ENCODE assay signal across 8 cellular contexts in genomic region chr19:35267818-35268545, GRCh38. TPM values are rescaled to one million over a fixed set of nuclear protein-coding genes. Genes with fewer than 3 reads are reported as not detected.
A peak's percentile ranks its signal among the peaks of the same experiment; 100 is the strongest.
DNase-seq lines count a peak whose midpoint lies in the region; ATAC-seq, FAIRE-seq and TF ChIP-seq lines count a peak whose summit lies in the region.

No MANE protein-coding gene starts in this region.

- under 1% methylated on average over 47 of the region's 105 CpGs for WGBS in A549 (ENCODE audit: missing lambda C conversion rate)
- under 1% methylated on average over 40 of the region's 105 CpGs for WGBS in mesenchymal stem cell

- H2BK120ac ChIP-seq in mesenchymal stem cell (ENCODE audit: low read depth, low read length) = peak overlapping the region; percentile 86

- H3K36me3 ChIP-seq in mesenchymal stem cell (ENCODE audit: control insufficient read depth in 1 of 2, insufficient read depth in 2 of 2, low read depth in 1 of 2, low read length in 2 of 2) = peaks cover 35 to 44% of the 10 kb centered on the region in 2 experiments

- ATAC-seq in A549 = peak; percentile 35 to 70
- peak; percentile 47 for ATAC-seq in HG03159 (IDR thresholded peaks at IDR 0.05; ENCODE audit: unreplicated experiment)
- ATAC-seq in effector memory CD8-positive, alpha-beta T cell (replicated peaks) = peak; percentile 63

- TF ChIP-seq EP300 in A549 (IDR thresholded peaks at IDR 0.05) = no peak

- DNase-seq in A549 (ENCODE audit: low read depth in 1 of 2, low spot score in 1 of 2) = peak; percentile 87 to 99
- peak; percentile 92 for DNase-seq in GM18507 (ENCODE audit: extremely low spot score, insufficient read length, low read depth)
- DNase-seq in NCI-H774 (lab: John Stamatoyannopoulos, UW) = peak; percentile 69
- peak; percentile 44 to 48 for DNase-seq in activated CD8-positive, alpha-beta memory T cell treated with anti-CD3 and anti-CD28 coated beads for 4 hours (ENCODE audit: low read depth in 2 of 2)
- peak; percentile 62 to 72 (median 66) for DNase-seq in effector memory CD8-positive, alpha-beta T cell
- DNase-seq in mesenchymal stem cell = peak; percentile 63
- peak; percentile 28 for DNase-seq in stimulated activated CD8-positive, alpha-beta memory T cell treated with anti-CD3 and anti-CD28 coated beads, Interleukin-15, amount 100 ng/mL, for 1 hour (ENCODE audit: low read depth)

- H3K4me1 ChIP-seq in A549 (peaks cover 14% of the 10 kb centered on the region), mesenchymal stem cell (ENCODE audit: control insufficient read depth, insufficient read depth, low read depth, low read length) (peaks cover 29% of the 10 kb centered on the region)

- H3K23ac ChIP-seq in mesenchymal stem cell (ENCODE audit: low read length in 2 of 2) = peak overlapping the region; percentile 0 to 97

- H3K27me3 Mint-ChIP-seq in effector memory CD8-positive, alpha-beta T cell = no peaks in the 10 kb centered on the region

- POLR2A ChIA-PET in A549 (lab: Yijun Ruan, JAX) = interaction anchor here (0.5 to 1.0 kb wide), 4 partner anchors 36 to 380 kb away, joined by 3 to 8 read pairs (median 4); partner anchors contain the start of gene COX6B1

- peak overlapping the region in 1 of 2 experiments; percentile 24 for H2BK12ac ChIP-seq in mesenchymal stem cell (ENCODE audit: low read length in 2 of 2)

- H3K4me3 ChIP-seq in A549 (peak overlapping the region; percentile 81), mesenchymal stem cell (ENCODE audit: insufficient read depth in 1 of 2, low read depth in 1 of 2, low read length in 2 of 2) (peak overlapping the region; percentile 88 to 90)

- TF ChIP-seq RAD21 in A549 (conservative IDR thresholded peaks at IDR 0.05 in 1 of 2, IDR thresholded peaks at IDR 0.05 in 1 of 2) = no peak

- H3K79me1 ChIP-seq in mesenchymal stem cell (replicated peaks; ENCODE audit: low read length, poor library complexity, severe bottlenecking) = peaks cover 37% of the 10 kb centered on the region

- peaks cover 23 to 34% of the 10 kb centered on the region in 2 donors for H3K4me1 Mint-ChIP-seq in effector memory CD8-positive, alpha-beta T cell (ENCODE audit: low read depth in 2 of 2)

- peak overlapping the region; percentile 93 for H3K4me2 ChIP-seq in A549
- peak overlapping the region; percentile 96 for H3K4me2 ChIP-seq in mesenchymal stem cell (ENCODE audit: low read length, poor library complexity, severe bottlenecking)

- H3K18ac ChIP-seq in mesenchymal stem cell (ENCODE audit: low read depth in 1 of 2, low read length in 2 of 2) = peak overlapping the region; percentile 71 to 89

- peak overlapping the region; percentile 74 for H4K91ac ChIP-seq in mesenchymal stem cell (ENCODE audit: low read length)

- CTCF ChIA-PET in A549 (lab: Yijun Ruan, JAX) = interaction anchor here (0.5 to 5.6 kb wide), 6 partner anchors 11 to 661 kb away, joined by 3 to 97 read pairs (median 4); partner anchors contain the start of genes FXYD7 and HAMP

- peak overlapping the region; percentile 89 for H3K9ac ChIP-seq in mesenchymal stem cell (ENCODE audit: low read length)

- FAIRE-seq in A549 (lab: Jason Lieb, UNC) = no peak
- FAIRE-seq in GM18507 (lab: Jason Lieb, UNC) = peak; percentile 71

- H3K36me3 Mint-ChIP-seq in effector memory CD8-positive, alpha-beta T cell (ENCODE audit: insufficient read depth) = peaks cover 53% of the 10 kb centered on the region

- no peak overlapping the region for H2AFZ ChIP-seq in mesenchymal stem cell (ENCODE audit: low read depth, low read length)

- H3K27ac ChIP-seq in A549 (peak overlapping the region; percentile 97 to 99), mesenchymal stem cell (ENCODE audit: low read length, poor library complexity, severe bottlenecking) (peak overlapping the region; percentile 77)

- peak overlapping the region in 1 of 2 experiments; percentile 93 for H3K14ac ChIP-seq in mesenchymal stem cell (ENCODE audit: low read length in 2 of 2)

- no peak overlapping the region for H2AK5ac ChIP-seq in mesenchymal stem cell (ENCODE audit: low read length, severe bottlenecking)

- no peak overlapping the region for H2BK15ac ChIP-seq in mesenchymal stem cell (ENCODE audit: low read depth, poor library complexity, severe bottlenecking)

- no peaks in the 10 kb centered on the region for H3K9me3 Mint-ChIP-seq in effector memory CD8-positive, alpha-beta T cell

- TF ChIP-seq CTCF in A549 (IDR thresholded peaks at IDR 0.05) = no peak

- H3K9me3 ChIP-seq in A549 = no peaks in the 10 kb centered on the region
- H3K9me3 ChIP-seq in mesenchymal stem cell (ENCODE audit: control insufficient read depth, low read length) = no peaks in the 10 kb centered on the region

- peak overlapping the region; percentile 96 to 97 for H3K27ac Mint-ChIP-seq in effector memory CD8-positive, alpha-beta T cell

- no peaks in the 10 kb centered on the region for H3K27me3 ChIP-seq in mesenchymal stem cell (ENCODE audit: control insufficient read depth in 1 of 2, insufficient read depth in 1 of 2, low read length in 2 of 2)

- peak overlapping the region; percentile 96 for H2BK5ac ChIP-seq in mesenchymal stem cell (ENCODE audit: low read depth, low read length, poor library complexity, severe bottlenecking)

- H3K4me3 Mint-ChIP-seq in effector memory CD8-positive, alpha-beta T cell = peak overlapping the region; percentile 88 to 90

- peak; percentile 70 for TF ChIP-seq POLR2A in A549 (IDR thresholded peaks at IDR 0.05; ENCODE audit: low read length)

- H4K8ac ChIP-seq in mesenchymal stem cell (ENCODE audit: low read length) = peak overlapping the region; percentile 88

- peak overlapping the region; percentile 99 for H3K4ac ChIP-seq in mesenchymal stem cell (ENCODE audit: low read depth in 1 of 2, low read length in 2 of 2)

TF ChIP-seq in A549, 52 proteins besides CTCF, POLR2A, EP300 and RAD21 (continues in another document):
- no peak for TF ChIP-seq NFE2L2 (conservative IDR thresholded peaks at IDR 0.05; ENCODE audit: low read length)
- no peak for TF ChIP-seq HDAC2 (IDR thresholded peaks at IDR 0.05)
- no peak for TF ChIP-seq CBX8 (IDR thresholded peaks at IDR 0.05)
- TF ChIP-seq ZFP36 (IDR thresholded peaks at IDR 0.05; ENCODE audit: borderline replicate concordance, partially characterized antibody) = no peak
- no peak for TF ChIP-seq ZC3H11A (IDR thresholded peaks at IDR 0.05)
- no peak for TF ChIP-seq MAZ (IDR thresholded peaks at IDR 0.05; ENCODE audit: borderline replicate concordance, low read depth, low read length)
- no peak for TF ChIP-seq KDM1A (IDR thresholded peaks at IDR 0.05; ENCODE audit: low read depth)
- no peak for TF ChIP-seq CHD2 (IDR thresholded peaks at IDR 0.05; ENCODE audit: low read length, partially characterized antibody)
- TF ChIP-seq JUN (IDR thresholded peaks at IDR 0.05) = peak; percentile 83 to 93
- peak; percentile 79; the same call in 1 of the 2 replicates for TF ChIP-seq PHF8 (IDR thresholded peaks at IDR 0.05; ENCODE audit: borderline replicate concordance, low read depth)

RNA-seq across cellular contexts. Expression of gene USF2, which starts 0.8 kb away (rescaled TPM):
- polyA plus RNA-seq in A549 (2011; rRNA removed) (91.8 and 118 TPM in 2 replicates), A549 (2017; fragmentation: RNase III; extraction: RNeasy Plus Mini Kit Qiagen cat#74134 plus additional on column Dnase treatment) (124 to 141 TPM (median 141 TPM) in 3 replicates)
- polyA plus RNA-seq in A549 (2012; cell fraction: cytosol; rRNA removed) = 228 and 240 TPM in 2 replicates
- 225 and 296 TPM in 2 replicates for polyA plus RNA-seq in A549 (2012; cell fraction: nucleus; rRNA removed)
- polyA minus RNA-seq in A549 (2011; rRNA and poly(A)+ RNA removed) = 85.3 and 97.1 TPM in 2 replicates
- 83.8 TPM for polyA plus RNA-seq in mesenchymal stem cell (2013, experiment 1 of 2)
- 83.3 TPM for polyA plus RNA-seq in mesenchymal stem cell (2013, experiment 2 of 2)

RNA-seq across cellular contexts. Expression of gene HAMP, which starts 14.3 kb away (rescaled TPM):
- polyA plus RNA-seq in A549 (2011; rRNA removed) (not detected in 2 replicates), A549 (2017; fragmentation: RNase III; extraction: RNeasy Plus Mini Kit Qiagen cat#74134 plus additional on column Dnase treatment) (0.03 TPM in 1 of 3 replicates, not detected in the others)
- polyA plus RNA-seq in A549 (2012; cell fraction: cytosol; rRNA removed) = not detected in 2 replicates
- 0.22 TPM in 2 replicates for polyA plus RNA-seq in A549 (2012; cell fraction: nucleus; rRNA removed)
- not detected in 2 replicates for polyA minus RNA-seq in A549 (2011; rRNA and poly(A)+ RNA removed)
- not detected for polyA plus RNA-seq in mesenchymal stem cell (2013, experiment 1 of 2)
- not detected for polyA plus RNA-seq in mesenchymal stem cell (2013, experiment 2 of 2)

RNA-seq across cellular contexts. Expression of gene LSR, which starts 19.2 kb away (rescaled TPM):
- polyA plus RNA-seq in A549 (2011; rRNA removed) (2.1 and 2.5 TPM in 2 replicates), A549 (2017; fragmentation: RNase III; extraction: RNeasy Plus Mini Kit Qiagen cat#74134 plus additional on column Dnase treatment) (3.6 to 4.7 TPM (median 4.4 TPM) in 3 replicates)
- 2.9 and 3.8 TPM in 2 replicates for polyA plus RNA-seq in A549 (2012; cell fraction: cytosol; rRNA removed)
- polyA plus RNA-seq in A549 (2012; cell fraction: nucleus; rRNA removed) = 2.6 and 5.1 TPM in 2 replicates
- polyA minus RNA-seq in A549 (2011; rRNA and poly(A)+ RNA removed) = 7.4 and 9.1 TPM in 2 replicates
- polyA plus RNA-seq in mesenchymal stem cell (2013, experiment 1 of 2) = 0.52 TPM
- 0.53 TPM for polyA plus RNA-seq in mesenchymal stem cell (2013, experiment 2 of 2)

RNA-seq across cellular contexts. Expression of gene MAG, which starts 24.0 kb away (rescaled TPM):
- polyA plus RNA-seq in A549 (2011; rRNA removed) (not detected in 2 replicates), A549 (2017; fragmentation: RNase III; extraction: RNeasy Plus Mini Kit Qiagen cat#74134 plus additional on column Dnase treatment) (not detected in 3 replicates)
- not detected in 2 replicates for polyA plus RNA-seq in A549 (2012; cell fraction: cytosol; rRNA removed)
- not detected in 2 replicates for polyA plus RNA-seq in A549 (2012; cell fraction: nucleus; rRNA removed)
- not detected in 2 replicates for polyA minus RNA-seq in A549 (2011; rRNA and poly(A)+ RNA removed)
- polyA plus RNA-seq in mesenchymal stem cell (2013, experiment 1 of 2) = not detected
- not detected for polyA plus RNA-seq in mesenchymal stem cell (2013, experiment 2 of 2)

RNA-seq across cellular contexts. Expression of gene FAM187B, which starts 39.4 kb away (rescaled TPM):
- not detected in 2 replicates for polyA plus RNA-seq in A549 (2011; rRNA removed)
- polyA plus RNA-seq in A549 (2012; cell fraction: cytosol; rRNA removed) = not detected in 2 replicates
- not detected in 2 replicates for polyA plus RNA-seq in A549 (2012; cell fraction: nucleus; rRNA removed)
- polyA plus RNA-seq in A549 (2017; fragmentation: RNase III; extraction: RNeasy Plus Mini Kit Qiagen cat#74134 plus additional on column Dnase treatment) = not detected in 3 replicates
- not detected in 2 replicates for polyA minus RNA-seq in A549 (2011; rRNA and poly(A)+ RNA removed)
- polyA plus RNA-seq in mesenchymal stem cell (2013, experiment 1 of 2) = not detected
- not detected for polyA plus RNA-seq in mesenchymal stem cell (2013, experiment 2 of 2)

Comparison
In these comparisons a context has a peak if more than half of its experiments do, and no peak if none do; other contexts are left out.
1. Peak in every context shown above with its lines: DNase-seq, ATAC-seq, H3K4me3 ChIP-seq and H3K27ac ChIP-seq.
2. DNase-seq: peak in every context shown above with its lines; median percentile 93 in A549; 92 in GM18507; 69 in NCI-H774; 66 in effector memory CD8-positive, alpha-beta T cell; 63 in mesenchymal stem cell; 46 in activated CD8-positive, alpha-beta memory T cell treated with anti-CD3 and anti-CD28 coated beads for 4 hours; 28 in stimulated activated CD8-positive, alpha-beta memory T cell treated with anti-CD3 and anti-CD28 coated beads, Interleukin-15, amount 100 ng/mL, for 1 hour.